15 cellular contexts compared by ENCODE assay signal in genomic region chr6:110960014-110960390, GRCh38. TPM values are rescaled to one million over a fixed set of nuclear protein-coding genes. Genes with fewer than 3 reads are reported as not detected.
DNase-seq lines count a peak whose midpoint lies in the region; ATAC-seq and TF ChIP-seq lines count a peak whose summit lies in the region.
"Had no signal": no experiment of that assay in that cellular context is flagged by ENCODE, and none has a peak within 500 bp of the region (broad histone marks: within the 10 kb centered on the region; RNA-seq: fewer than 3 reads in every experiment).

No MANE protein-coding gene starts in this region.

- no peak overlapping the region for H3K9ac ChIP-seq in SU-DHL-6 (ENCODE audit: low read length)
- H3K9ac ChIP-seq: parathyroid adenoma had no signal

- no peaks in the 10 kb centered on the region for H3K9me3 Mint-ChIP-seq in activated T-cell treated with anti-CD3 and anti-CD28 coated beads, Interleukin-2, amount 50 U/mL, for 4 hours
- H3K9me3 Mint-ChIP-seq in effector memory CD8-positive, alpha-beta T cell = no peaks in the 10 kb centered on the region

- peaks cover 7% of the 10 kb centered on the region for H3K4me1 ChIP-seq in psoas muscle
- H3K4me1 ChIP-seq: parathyroid adenoma had no signal

- no peaks in the 10 kb centered on the region for H3K9me3 ChIP-seq in SU-DHL-6 (ENCODE audit: insufficient read depth, low read length)
- H3K9me3 ChIP-seq in psoas muscle = no peaks in the 10 kb centered on the region
- H3K9me3 ChIP-seq: testis had no signal

- H3K27me3 Mint-ChIP-seq in activated T-cell treated with anti-CD3 and anti-CD28 coated beads, Interleukin-2, amount 50 U/mL, for 4 hours (ENCODE audit: low read depth) = no peaks in the 10 kb centered on the region
- H3K27me3 Mint-ChIP-seq in effector memory CD8-positive, alpha-beta T cell = no peaks in the 10 kb centered on the region

- no peak overlapping the region for H3K27ac Mint-ChIP-seq in effector memory CD8-positive, alpha-beta T cell

- peaks cover 5% of the 10 kb centered on the region; the same call in 1 of the 2 replicates for H3F3A ChIP-seq in SU-DHL-6 (ENCODE audit: insufficient read depth)

- no peaks in the 10 kb centered on the region for H3K9me2 ChIP-seq in SU-DHL-6 (replicated peaks; ENCODE audit: insufficient read depth, low read length)

- peaks cover 6% of the 10 kb centered on the region; the same call in 1 of the 2 replicates for H3K79me2 ChIP-seq in SU-DHL-6 (ENCODE audit: insufficient read depth, low read length)
- H3K79me2 ChIP-seq: parathyroid adenoma had no signal

- no peaks in the 10 kb centered on the region for H4K20me1 ChIP-seq in SU-DHL-6 (ENCODE audit: low read depth, low read length)

- H3K4me1 Mint-ChIP-seq in activated T-cell treated with anti-CD3 and anti-CD28 coated beads, Interleukin-2, amount 50 U/mL, for 4 hours (ENCODE audit: low read depth) = peaks cover 16% of the 10 kb centered on the region
- H3K4me1 Mint-ChIP-seq in effector memory CD8-positive, alpha-beta T cell (ENCODE audit: low read depth in 2 of 2) = peaks cover 5 to 23% of the 10 kb centered on the region in 2 donors

- peak overlapping the region; percentile 26; the same call in 1 of the 2 replicates for H3K27ac ChIP-seq in SU-DHL-6 (ENCODE audit: low read depth, low read length)
- peak overlapping the region; percentile 98 for H3K27ac ChIP-seq in psoas muscle
- H3K27ac ChIP-seq: KMS-11, parathyroid adenoma had no signal

- no peak for DNase-seq in activated T-cell treated with anti-CD3 and anti-CD28 coated beads, Interleukin-2, amount 50 U/mL, for 4 hours
- DNase-seq in activated T-cell treated with anti-CD3 and anti-CD28 coated beads for 4 hours = no peak
- DNase-seq in effector memory CD8-positive, alpha-beta T cell = no peak
- no peak for DNase-seq in psoas muscle
- no peak for DNase-seq in CD1c-positive myeloid dendritic cell (ENCODE audit: extremely low spot score)
- DNase-seq in NCI-H1092 treated with DMSO at 0.1 percent for 48 hours (lab: John Stamatoyannopoulos, UW) = no peak
- DNase-seq in NOMO-1 treated with dmso at 0.1 percent for 144 hours (lab: John Stamatoyannopoulos, UW; ENCODE audit: unreplicated experiment) = no peak
- DNase-seq: dorsolateral prefrontal cortex; NCI-H187; NCI-H526 treated with DMSO at 0.1 percent for 48 hours; stimulated activated CD4-positive, alpha-beta T cell treated with anti-CD3 and anti-CD28 coated beads, Interleukin-12 subunit alpha, Interleukin-12 subunit beta, amount 100 ng/mL, for 4 hours; testis had no signal

- no peak for ATAC-seq in activated T-cell treated with anti-CD3 and anti-CD28 coated beads, Interleukin-2, amount 50 U/mL, for 4 hours
- ATAC-seq in effector memory CD8-positive, alpha-beta T cell (replicated peaks) = no peak
- ATAC-seq in psoas muscle = no peak

- H3K4me3 ChIP-seq in SU-DHL-6 (ENCODE audit: insufficient read depth, low read length, poor library complexity, severe bottlenecking) = no peak overlapping the region
- H3K4me3 ChIP-seq in psoas muscle = no peak overlapping the region

- no peak overlapping the region for H2AFZ ChIP-seq in SU-DHL-6 (ENCODE audit: low read depth, low read length, severe bottlenecking)

- H3K36me3 Mint-ChIP-seq in activated T-cell treated with anti-CD3 and anti-CD28 coated beads, Interleukin-2, amount 50 U/mL, for 4 hours (ENCODE audit: insufficient read depth) = peaks cover 24% of the 10 kb centered on the region
- H3K36me3 Mint-ChIP-seq in effector memory CD8-positive, alpha-beta T cell (ENCODE audit: insufficient read depth) = peaks cover 43% of the 10 kb centered on the region

- intact Hi-C loops in psoas muscle (cut with DNase I) = no loop called here

- peaks cover 5% of the 10 kb centered on the region; the same call in 1 of the 2 replicates for H3K36me3 ChIP-seq in SU-DHL-6 (ENCODE audit: low read length)
- peaks cover 5 to 53% of the 10 kb centered on the region in 2 donors for H3K36me3 ChIP-seq in psoas muscle (ENCODE audit: insufficient read depth in 1 of 2, low read depth in 1 of 2)

- H3K27me3 ChIP-seq in SU-DHL-6 (ENCODE audit: low read length) = no peaks in the 10 kb centered on the region
- H3K27me3 ChIP-seq in psoas muscle (ENCODE audit: insufficient read depth in 3 of 3, low read length in 2 of 3) = no peaks in the 10 kb centered on the region
- H3K27me3 ChIP-seq: dorsolateral prefrontal cortex, testis had no signal

- peak overlapping the region; percentile 92 for H3K4me2 ChIP-seq in SU-DHL-6 (ENCODE audit: low read depth, low read length, poor library complexity, severe bottlenecking)

- peak overlapping the region; percentile 56 for H3K4me3 Mint-ChIP-seq in activated T-cell treated with anti-CD3 and anti-CD28 coated beads, Interleukin-2, amount 50 U/mL, for 4 hours
- H3K4me3 Mint-ChIP-seq in effector memory CD8-positive, alpha-beta T cell = peak overlapping the region; percentile 19 to 98

- no peak for TF ChIP-seq CTCF in SU-DHL-6 (IDR thresholded peaks at IDR 0.05; ENCODE audit: insufficient read depth, low read length, poor library complexity, severe bottlenecking)
- TF ChIP-seq CTCF in psoas muscle (IDR thresholded peaks at IDR 0.05) = no peak

RNA-seq across cellular contexts. Expression of gene GTF3C6, which starts 1.5 kb away (rescaled TPM):
- 100 to 1,000 TPM; 147 to 160 (median 151) TPM for total RNA-seq in activated T-cell treated with anti-CD3 and anti-CD28 coated beads, Interleukin-2, amount 50 U/mL, for 4 hours
- total RNA-seq in psoas muscle = 100 to 1,000 TPM; 112 to 143 (median 127) TPM
- 100 to 1,000 TPM; 125 to 159 (median 126) TPM for polyA plus RNA-seq in psoas muscle

RNA-seq across cellular contexts. Expression of gene RPF2, which starts 21.8 kb away (rescaled TPM):
- 100 to 1,000 TPM; 103 to 111 (median 108) TPM for total RNA-seq in activated T-cell treated with anti-CD3 and anti-CD28 coated beads, Interleukin-2, amount 50 U/mL, for 4 hours
- 10 to 100 TPM; 28.9 to 50.5 (median 43.2) TPM for total RNA-seq in psoas muscle
- polyA plus RNA-seq in psoas muscle = 10 to 100 TPM; 35.1 to 67.7 (median 54.4) TPM
